Comparison of ENCODE assay signal across 15 cellular contexts in genomic region chr9:3980771-3981170, GRCh38.
A peak's percentile ranks its signal among the peaks of the same experiment; 100 is the strongest.
DNase-seq lines count a peak whose midpoint lies in the region; ATAC-seq and TF ChIP-seq lines count a peak whose summit lies in the region.
"Had no signal": no experiment of that assay in that cellular context is flagged by ENCODE, and none has a peak within 500 bp of the region (broad histone marks: within the 10 kb centered on the region; RNA-seq: fewer than 3 reads in every experiment).

No MANE protein-coding gene starts in this region.

- in situ Hi-C loops in SK-MEL-5 (cut with HindIII; ENCODE audit: low pct_unique_long_range_greater_than_20kb, low sequenced_read_pairs) = no loop called here

- H3K36me3 ChIP-seq in gastroesophageal sphincter = no peaks in the 10 kb centered on the region

- peaks cover 0 to 32% (median 4%) of the 10 kb centered on the region in 3 donors for H3K4me1 ChIP-seq in gastroesophageal sphincter

- H3K4me3 ChIP-seq in gastroesophageal sphincter = no peak overlapping the region

- ATAC-seq in gastroesophageal sphincter = peak; percentile 31
- ATAC-seq in HG03469 (IDR thresholded peaks at IDR 0.05; ENCODE audit: unreplicated experiment) = no peak
- ATAC-seq in activated T-cell treated with anti-CD3 and anti-CD28 coated beads, Interleukin-2, amount 50 U/mL, for 72 hours (replicated peaks in 1 of 2) = no peak

- WGBS in gastroesophageal sphincter (ENCODE audit: low coverage in 1 of 2), 2 donors = 6 to 13% methylated on average over 7 to 9 of the region's 9 CpGs

- peaks cover 2% of the 10 kb centered on the region in 2 donors for H3K36me3 Mint-ChIP-seq in activated T-cell treated with anti-CD3 and anti-CD28 coated beads, Interleukin-2, amount 50 U/mL, for 72 hours (ENCODE audit: insufficient read depth in 2 of 2)
- H3K36me3 Mint-ChIP-seq: immature natural killer cell had no signal

- no peak for TF ChIP-seq EP300 in gastroesophageal sphincter (IDR thresholded peaks at IDR 0.05)

- no peaks in the 10 kb centered on the region for H3K4me1 Mint-ChIP-seq in activated T-cell treated with anti-CD3 and anti-CD28 coated beads, Interleukin-2, amount 50 U/mL, for 72 hours (ENCODE audit: low read depth)
- H3K4me1 Mint-ChIP-seq: immature natural killer cell had no signal

- peak; percentile 11 for DNase-seq in ELF-1 (ENCODE audit: low read depth, low spot score)
- peak; percentile 69 for DNase-seq in SK-MEL-5 (ENCODE audit: low read depth, low spot score)
- DNase-seq in renal cortical epithelial cell (ENCODE audit: low read depth) = peak; percentile 63
- DNase-seq in DMS53 (lab: John Stamatoyannopoulos, UW) = no peak
- DNase-seq in dermis blood vessel endothelial cell = no peak
- DNase-seq in activated T-cell treated with anti-CD3 and anti-CD28 coated beads, Interleukin-2, amount 50 U/mL, for 72 hours = no peak
- DNase-seq: activated CD8-positive, alpha-beta memory T cell treated with anti-CD3 and anti-CD28 coated beads, Interleukin-2, amount 50 U/mL, for 4 hours; immature natural killer cell; NCI-H2171; occipital lobe; RPMI8226; stimulated activated CD4-positive, alpha-beta T cell treated with anti-CD3 and anti-CD28 coated beads, Interleukin-4, amount 100 ng/mL, for 4 hours had no signal

- peak overlapping the region in 1 of 4 donors; percentile 20 for H3K27ac ChIP-seq in gastroesophageal sphincter
- H3K27ac ChIP-seq: epithelial cell of prostate had no signal

- TF ChIP-seq POLR2A in gastroesophageal sphincter (IDR thresholded peaks at IDR 0.05) = no peak

- H3K27me3 ChIP-seq in gastroesophageal sphincter = no peaks in the 10 kb centered on the region

- no peak overlapping the region for H3K27ac Mint-ChIP-seq in activated T-cell treated with anti-CD3 and anti-CD28 coated beads, Interleukin-2, amount 50 U/mL, for 72 hours
- H3K27ac Mint-ChIP-seq: immature natural killer cell had no signal

- no peak for TF ChIP-seq CTCF in gastroesophageal sphincter (IDR thresholded peaks at IDR 0.05)

- H3K9me3 Mint-ChIP-seq in activated T-cell treated with anti-CD3 and anti-CD28 coated beads, Interleukin-2, amount 50 U/mL, for 72 hours = peaks cover 3 to 6% of the 10 kb centered on the region in 2 donors

- no peaks in the 10 kb centered on the region for H3K9me3 ChIP-seq in gastroesophageal sphincter

- H3K4me3 Mint-ChIP-seq in activated T-cell treated with anti-CD3 and anti-CD28 coated beads, Interleukin-2, amount 50 U/mL, for 72 hours = no peak overlapping the region
- H3K4me3 Mint-ChIP-seq: immature natural killer cell had no signal

- no peaks in the 10 kb centered on the region for H3K27me3 Mint-ChIP-seq in activated T-cell treated with anti-CD3 and anti-CD28 coated beads, Interleukin-2, amount 50 U/mL, for 72 hours (ENCODE audit: low read depth)

Comparison
In these comparisons a context has a peak if more than half of its experiments do, and no peak if none do; other contexts are left out.
1. DNase-seq: peak in ELF-1 (single experiment), SK-MEL-5 (single experiment) and renal cortical epithelial cell (single experiment); none in DMS53 (single experiment), dermis blood vessel endothelial cell (single experiment) and activated T-cell treated with anti-CD3 and anti-CD28 coated beads, Interleukin-2, amount 50 U/mL, for 72 hours (0 of 2).